ENCODE assay signal across 1 cellular context in the genomic region with DNA sequence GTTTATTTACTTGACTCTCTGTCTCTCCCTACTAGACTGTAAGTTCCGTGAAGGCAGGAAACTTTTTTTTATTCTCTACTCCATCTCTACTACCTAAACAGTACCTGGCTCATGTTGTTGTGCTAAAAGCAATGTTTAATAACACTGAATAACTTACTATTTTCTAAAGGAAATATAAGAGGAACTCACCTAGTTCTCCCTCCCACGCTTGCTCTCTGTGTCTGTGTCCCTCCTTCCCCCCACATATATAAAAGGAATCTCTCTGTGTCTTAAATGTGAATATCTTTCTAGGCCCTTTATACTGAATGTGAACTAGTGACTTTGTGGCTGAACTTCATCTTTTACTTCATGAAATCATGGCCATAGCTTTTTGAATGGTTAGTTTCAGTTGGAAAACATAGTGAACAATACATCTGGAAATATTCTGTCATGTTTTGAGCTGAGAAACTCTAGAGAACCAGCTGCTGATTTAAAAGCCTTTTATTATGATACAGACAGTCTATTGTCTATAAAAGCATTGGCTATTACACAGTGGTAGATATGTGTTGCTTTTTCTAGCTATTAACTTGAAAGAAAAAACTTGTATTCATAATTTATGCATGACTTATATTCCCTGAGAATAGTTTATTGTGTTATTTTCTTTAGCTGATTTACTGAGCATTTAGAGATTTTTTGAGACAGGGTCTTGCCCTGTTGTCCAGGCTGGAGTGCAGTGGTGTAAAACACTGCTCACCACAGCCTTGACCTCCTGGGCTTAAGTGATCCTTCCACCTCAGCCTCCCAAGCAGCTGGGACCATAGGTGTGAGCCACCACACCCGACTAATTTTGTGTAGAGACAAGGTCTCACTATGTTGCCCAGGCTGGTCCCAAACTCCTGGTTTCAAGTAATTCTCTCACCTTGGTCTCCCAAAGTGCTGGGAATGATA.
TF ChIP-seq lines count a peak whose summit lies in the region.

No MANE protein-coding gene starts in this region.

TF ChIP-seq in K562, 482 proteins besides CTCF, POLR2A, EP300 and RAD21 (continued from another document):
- TF ChIP-seq, protein P1, sequence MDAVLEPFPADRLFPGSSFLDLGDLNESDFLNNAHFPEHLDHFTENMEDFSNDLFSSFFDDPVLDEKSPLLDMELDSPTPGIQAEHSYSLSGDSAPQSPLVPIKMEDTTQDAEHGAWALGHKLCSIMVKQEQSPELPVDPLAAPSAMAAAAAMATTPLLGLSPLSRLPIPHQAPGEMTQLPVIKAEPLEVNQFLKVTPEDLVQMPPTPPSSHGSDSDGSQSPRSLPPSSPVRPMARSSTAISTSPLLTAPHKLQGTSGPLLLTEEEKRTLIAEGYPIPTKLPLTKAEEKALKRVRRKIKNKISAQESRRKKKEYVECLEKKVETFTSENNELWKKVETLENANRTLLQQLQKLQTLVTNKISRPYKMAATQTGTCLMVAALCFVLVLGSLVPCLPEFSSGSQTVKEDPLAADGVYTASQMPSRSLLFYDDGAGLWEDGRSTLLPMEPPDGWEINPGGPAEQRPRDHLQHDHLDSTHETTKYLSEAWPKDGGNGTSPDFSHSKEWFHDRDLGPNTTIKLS (IDR thresholded peaks at IDR 0.05; ENCODE audit: borderline replicate concordance, low read depth): no peak
- peak; percentile 73 for TF ChIP-seq ZNF316 (IDR thresholded peaks at IDR 0.05)
